ENCODE assay signal across 8 cellular contexts in the genomic region with DNA sequence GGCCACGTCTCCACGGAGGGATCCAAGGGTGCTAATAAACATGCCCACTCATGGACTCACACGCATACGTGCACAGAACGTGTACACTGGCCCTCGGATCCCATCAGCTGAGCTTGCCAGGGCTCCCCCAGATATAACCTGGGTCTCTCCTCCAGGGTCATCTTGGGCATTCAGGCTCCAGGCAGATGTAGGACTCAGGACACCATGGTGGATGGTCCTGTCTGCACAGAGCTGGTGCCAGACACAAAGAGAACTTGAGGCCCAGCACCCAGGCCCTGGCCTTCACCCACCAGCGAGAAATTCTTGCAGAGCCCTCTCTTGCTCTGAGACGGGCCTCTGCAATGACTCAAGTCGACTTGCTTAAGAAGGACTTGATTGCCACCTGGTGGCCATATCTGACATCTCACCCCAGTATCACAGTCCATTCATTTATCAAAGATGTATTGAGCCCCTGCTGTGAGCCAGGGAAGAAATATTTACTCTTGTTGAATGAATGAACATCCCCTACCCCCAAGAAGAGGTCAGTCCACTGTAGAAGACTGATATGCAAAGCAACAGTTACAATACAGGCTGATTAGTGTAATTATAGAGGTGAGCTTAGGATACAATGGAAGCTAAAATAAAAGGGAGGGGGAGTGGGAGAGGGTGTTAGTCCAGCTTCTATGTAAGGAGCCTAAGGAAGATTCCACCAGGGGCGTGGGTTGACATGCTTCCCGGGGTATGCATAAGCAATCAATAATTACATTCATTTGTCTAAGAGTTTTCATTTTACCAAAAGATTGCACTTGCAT. TPM values are rescaled to one million over a fixed set of nuclear protein-coding genes. Genes with fewer than 3 reads are reported as not detected.
DNase-seq lines count a peak whose midpoint lies in the region; ATAC-seq and TF ChIP-seq lines count a peak whose summit lies in the region.

No MANE protein-coding gene starts in this region.

- H3K4me1 ChIP-seq in Loucy (ENCODE audit: insufficient read depth, low read length, poor library complexity, severe bottlenecking), result no peaks in the 10 kb centered on the region

- H2AFZ ChIP-seq in Loucy (ENCODE audit: low read length) (no peak overlapping the region), neural cell (ENCODE audit: low read depth, low read length) (no peak overlapping the region)

- H3F3A ChIP-seq in Loucy (ENCODE audit: low read depth) (no peaks in the 10 kb centered on the region), neural cell (ENCODE audit: insufficient read depth, low read length, poor library complexity, severe bottlenecking) (no peaks in the 10 kb centered on the region)

- no peak overlapping the region for H3K27ac ChIP-seq in neural cell (ENCODE audit: low read length)

- peak; percentile 84 for ATAC-seq in GM21381 (IDR thresholded peaks at IDR 0.05; ENCODE audit: unreplicated experiment)

- DNase-seq in C1 segment of cervical spinal cord (lab: John Stamatoyannopoulos, UW) (peak in 12 of 14 donors; percentile 34 to 86 (median 57)), RPMI7951 (ENCODE audit: low read depth) (peak; percentile 89), fibroblast of mammary gland (ENCODE audit: low read depth) (peak; percentile 95)
- DNase-seq in activated T-cell treated with anti-CD3 and anti-CD28 coated beads, Interleukin-2, amount 50 U/mL, for 48 hours, result peak; percentile 84 to 87
- DNase-seq in stimulated activated naive CD4-positive, alpha-beta T cell treated with Interleukin-2 at 50 U/mL for 16 hours (lab: John Stamatoyannopoulos, UW), result peak; percentile 79

- no peaks in the 10 kb centered on the region for H3K79me2 ChIP-seq in Loucy (ENCODE audit: insufficient read depth, low read length)
- H3K79me2 ChIP-seq in neural cell (replicated peaks; ENCODE audit: insufficient read depth, low read length), result no peaks in the 10 kb centered on the region

- H3K9me3 ChIP-seq in Loucy (ENCODE audit: insufficient read depth, low read depth, low read length) (no peaks in the 10 kb centered on the region), neural cell (ENCODE audit: low read length) (no peaks in the 10 kb centered on the region)

- H3K4me2 ChIP-seq in Loucy (ENCODE audit: low read depth, low read length, poor library complexity, severe bottlenecking) (no peak overlapping the region), neural cell (ENCODE audit: low read length) (no peak overlapping the region)

- TF ChIP-seq CTCF in Loucy (conservative IDR thresholded peaks at IDR 0.05; ENCODE audit: low read length), result peak; percentile 79
- TF ChIP-seq CTCF in fibroblast of mammary gland (conservative IDR thresholded peaks at IDR 0.05; ENCODE audit: control insufficient read depth, insufficient read depth, low read depth, low read length), result peak; percentile 77
- peak; percentile 98 for TF ChIP-seq CTCF in neural cell (IDR thresholded peaks at IDR 0.05; ENCODE audit: poor library complexity, severe bottlenecking)

- H3K9me2 ChIP-seq in Loucy (replicated peaks; ENCODE audit: low read depth, low read length) (no peaks in the 10 kb centered on the region), neural cell (ENCODE audit: insufficient read depth, low read length) (no peaks in the 10 kb centered on the region)

- no peak overlapping the region for H3K9ac ChIP-seq in Loucy (ENCODE audit: low read depth, low read length, poor library complexity, severe bottlenecking)
- no peak overlapping the region for H3K9ac ChIP-seq in neural cell (ENCODE audit: low read length)

- H4K20me1 ChIP-seq in Loucy (ENCODE audit: insufficient read depth, low read length, poor library complexity, severe bottlenecking) (no peaks in the 10 kb centered on the region), neural cell (ENCODE audit: insufficient read depth) (no peaks in the 10 kb centered on the region)

- H3K4me3 ChIP-seq in Loucy (ENCODE audit: low read length, poor library complexity, severe bottlenecking) (no peak overlapping the region), fibroblast of mammary gland (ENCODE audit: control insufficient read depth, low read depth, low read length) (no peak overlapping the region), neural cell (ENCODE audit: low read length) (no peak overlapping the region)

- H3K36me3 ChIP-seq in Loucy (ENCODE audit: insufficient read depth, low read length), result no peaks in the 10 kb centered on the region
- H3K36me3 ChIP-seq in neural cell (ENCODE audit: insufficient read depth, low read length), result no peaks in the 10 kb centered on the region

- H3K27me3 ChIP-seq in Loucy (ENCODE audit: insufficient read depth, low read length, poor library complexity, severe bottlenecking), result no peaks in the 10 kb centered on the region
- H3K27me3 ChIP-seq in neural cell (ENCODE audit: insufficient read depth, low read depth, low read length), result no peaks in the 10 kb centered on the region

- TF ChIP-seq EP300 in neural cell (conservative IDR thresholded peaks at IDR 0.05; ENCODE audit: poor library complexity, severe bottlenecking), result no peak

- peak; percentile 99 for TF ChIP-seq RAD21 in neural cell (conservative IDR thresholded peaks at IDR 0.05)

TF ChIP-seq in neural cell, 6 proteins besides CTCF, POLR2A, EP300 and RAD21:
- TF ChIP-seq EZH2 (IDR thresholded peaks at IDR 0.05; ENCODE audit: borderline replicate concordance, insufficient read depth, low read length, poor library complexity, severe bottlenecking) (no peak), POLR2AphosphoS5 (IDR thresholded peaks at IDR 0.05) (no peak), TAF1 (IDR thresholded peaks at IDR 0.05; ENCODE audit: low read depth) (no peak), SMC3 (conservative IDR thresholded peaks at IDR 0.05; ENCODE audit: poor library complexity) (peak; percentile 100), MXI1 (conservative IDR thresholded peaks at IDR 0.05; ENCODE audit: poor library complexity, severe bottlenecking) (no peak)
- TF ChIP-seq, protein P1, sequence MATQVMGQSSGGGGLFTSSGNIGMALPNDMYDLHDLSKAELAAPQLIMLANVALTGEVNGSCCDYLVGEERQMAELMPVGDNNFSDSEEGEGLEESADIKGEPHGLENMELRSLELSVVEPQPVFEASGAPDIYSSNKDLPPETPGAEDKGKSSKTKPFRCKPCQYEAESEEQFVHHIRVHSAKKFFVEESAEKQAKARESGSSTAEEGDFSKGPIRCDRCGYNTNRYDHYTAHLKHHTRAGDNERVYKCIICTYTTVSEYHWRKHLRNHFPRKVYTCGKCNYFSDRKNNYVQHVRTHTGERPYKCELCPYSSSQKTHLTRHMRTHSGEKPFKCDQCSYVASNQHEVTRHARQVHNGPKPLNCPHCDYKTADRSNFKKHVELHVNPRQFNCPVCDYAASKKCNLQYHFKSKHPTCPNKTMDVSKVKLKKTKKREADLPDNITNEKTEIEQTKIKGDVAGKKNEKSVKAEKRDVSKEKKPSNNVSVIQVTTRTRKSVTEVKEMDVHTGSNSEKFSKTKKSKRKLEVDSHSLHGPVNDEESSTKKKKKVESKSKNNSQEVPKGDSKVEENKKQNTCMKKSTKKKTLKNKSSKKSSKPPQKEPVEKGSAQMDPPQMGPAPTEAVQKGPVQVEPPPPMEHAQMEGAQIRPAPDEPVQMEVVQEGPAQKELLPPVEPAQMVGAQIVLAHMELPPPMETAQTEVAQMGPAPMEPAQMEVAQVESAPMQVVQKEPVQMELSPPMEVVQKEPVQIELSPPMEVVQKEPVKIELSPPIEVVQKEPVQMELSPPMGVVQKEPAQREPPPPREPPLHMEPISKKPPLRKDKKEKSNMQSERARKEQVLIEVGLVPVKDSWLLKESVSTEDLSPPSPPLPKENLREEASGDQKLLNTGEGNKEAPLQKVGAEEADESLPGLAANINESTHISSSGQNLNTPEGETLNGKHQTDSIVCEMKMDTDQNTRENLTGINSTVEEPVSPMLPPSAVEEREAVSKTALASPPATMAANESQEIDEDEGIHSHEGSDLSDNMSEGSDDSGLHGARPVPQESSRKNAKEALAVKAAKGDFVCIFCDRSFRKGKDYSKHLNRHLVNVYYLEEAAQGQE (IDR thresholded peaks at IDR 0.05; ENCODE audit: borderline replicate concordance), result no peak

RNA-seq across cellular contexts. Expression of gene VPS8, which starts 34.2 kb away (rescaled TPM):
- 22.0 and 30.8 TPM in 2 replicates for total RNA-seq in RPMI7951 (2014; rRNA removed; shearing (Covaris generic))
- polyA plus RNA-seq in neural cell, result 146 TPM in 2 replicates
- polyA minus RNA-seq in neural cell, result 199 and 201 TPM in 2 replicates
